8 cellular contexts compared by ENCODE assay signal in the genomic region with DNA sequence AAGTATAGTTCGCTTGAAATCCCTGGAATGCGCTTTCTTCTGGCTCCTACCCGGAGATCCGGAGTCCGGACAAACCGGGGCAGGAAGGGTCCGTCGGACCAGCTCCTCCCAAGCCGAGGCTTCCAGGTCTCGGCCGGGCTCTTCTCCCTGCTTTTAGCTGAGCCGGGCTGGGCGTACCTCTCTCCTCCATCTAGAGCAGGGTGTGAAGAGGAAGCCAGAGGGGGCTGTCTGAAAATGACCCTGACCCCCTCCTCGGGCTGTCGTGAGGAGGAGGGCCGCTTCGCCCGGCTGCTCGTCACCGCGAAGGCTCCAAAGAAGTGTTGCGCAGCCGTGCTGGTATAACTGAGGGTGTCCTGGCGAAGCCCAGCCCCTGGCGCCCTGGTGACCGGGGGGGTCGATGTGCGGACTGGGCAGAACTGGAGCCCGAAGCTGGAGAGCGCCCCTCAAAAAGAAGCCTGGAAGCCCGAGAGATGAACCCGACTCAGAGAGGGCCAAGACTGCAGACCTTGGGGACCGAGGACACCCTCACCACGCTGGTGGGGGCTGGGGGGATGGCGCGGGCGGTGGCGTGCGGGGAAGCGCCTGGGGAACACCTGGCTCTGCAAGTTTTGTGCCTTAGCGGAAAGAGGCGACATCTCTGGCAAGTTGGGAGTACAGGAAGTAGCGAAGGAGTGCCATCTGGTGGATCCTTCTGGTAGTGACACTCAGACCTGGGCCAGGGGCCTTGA. TPM values are rescaled to one million over a fixed set of nuclear protein-coding genes. Genes with fewer than 3 reads are reported as not detected.
DNase-seq lines count a peak whose midpoint lies in the region; ATAC-seq and TF ChIP-seq lines count a peak whose summit lies in the region.

No MANE protein-coding gene starts in this region.

- peaks cover 37 to 79% of the 10 kb centered on the region in 2 experiments for H3K4me1 ChIP-seq in HCT116 (ENCODE audit: control insufficient read depth in 1 of 2, insufficient read depth in 2 of 2, low read length in 2 of 2)

- no peak for TF ChIP-seq RAD21 in HCT116 (IDR thresholded peaks at IDR 0.05; ENCODE audit: low read depth)

- CTCF ChIA-PET in HCT116 (lab: Charles Lee) = interaction anchor here (0.6 to 8.3 kb wide), 11 partner anchors 9 to 146 kb away, joined by 3 to 91 read pairs (median 12); a partner anchor contains a TSS

- ATAC-seq in HCT116 (peak; percentile 39), left colon (peak; percentile 30), GM21825 (IDR thresholded peaks at IDR 0.05; ENCODE audit: unreplicated experiment) (no peak)

- peak overlapping the region; percentile 33 for H2AFZ ChIP-seq in HCT116 (ENCODE audit: low read depth, low read length, poor library complexity, severe bottlenecking)

- H3K27ac ChIP-seq in HCT116 (ENCODE audit: low read depth, low read length) = peak overlapping the region; percentile 93

- no peak for TF ChIP-seq POLR2A in HCT116 (IDR thresholded peaks at IDR 0.05; ENCODE audit: borderline replicate concordance, extremely low read depth, insufficient read depth, insufficient read length)

- no TSS peak for BruUV-seq in HCT116 (replicated peaks; lab: Mats Ljungman, UMichigan)

- intact Hi-C loops in HCT116 (cut with micrococcal nuclease) = loop anchor here (1.0 to 10.0 kb wide), 3 partner anchors 7 to 507 kb away; no protein-coding TSS in a partner anchor
- intact Hi-C loops in left colon (cut with DNase I, micrococcal nuclease) = no loop called here

- RAD21 ChIA-PET in HCT116 (lab: Charles Lee; ENCODE audit: low non-redundant PET in 1 of 2, low total read pairs in 2 of 2, uncharacterized antibody in 2 of 2, unreplicated experiment in 2 of 2) = interaction anchor here (0.6 to 2.1 kb wide), 9 partner anchors 16 to 75 kb away, joined by 3 to 8 read pairs (median 6); no protein-coding TSS in a partner anchor

- H3K9ac ChIP-seq in HCT116 (ENCODE audit: low read length) = peak overlapping the region; percentile 79

- POLR2A ChIA-PET in HCT116 (lab: Charles Lee) = interaction anchor here (1.1 to 1.4 kb wide), 4 partner anchors 9 to 74 kb away, joined by 3 to 9 read pairs (median 3); no protein-coding TSS in a partner anchor

- TF ChIP-seq CTCF in HCT116 (IDR thresholded peaks at IDR 0.05 in 2 of 3, conservative IDR thresholded peaks at IDR 0.05 in 1 of 3; ENCODE audit: borderline replicate concordance in 1 of 3, insufficient read depth in 1 of 3, low read depth in 2 of 3, low read length in 2 of 3) (peak in 2 of 3 experiments; percentile 89 to 94; a peak in 4 of 6 replicates), choroid plexus epithelial cell (conservative IDR thresholded peaks at IDR 0.05; ENCODE audit: low read depth, low read length) (peak; percentile 92)

- DNase-seq in DMS 273 (lab: John Stamatoyannopoulos, UW; ENCODE audit: unreplicated experiment) (peak; percentile 88), HCT116 (ENCODE audit: low read depth, low spot score) (peak; percentile 91), NCI-H2196 (lab: John Stamatoyannopoulos, UW; ENCODE audit: unreplicated experiment) (peak; percentile 72), choroid plexus epithelial cell (ENCODE audit: low read depth) (peak; percentile 87), left colon (peak; percentile 75 to 85)
- DNase-seq in activated CD4-positive, CD25-positive, alpha-beta regulatory T cell treated with anti-CD3 and anti-CD28 coated beads, Interleukin-2, amount 50 U/mL, for 72 hours = peak; percentile 81
- DNase-seq in stimulated activated CD4-positive, alpha-beta T cell treated with anti-CD3 and anti-CD28 coated beads, Interleukin-1b, Interleukin-23, amount 100 ng/mL, for 24 hours (ENCODE audit: low read depth in 4 of 4, low spot score in 1 of 4) = peak; percentile 54 to 69 (median 64)

- no peaks in the 10 kb centered on the region for H3K9me2 ChIP-seq in HCT116 (ENCODE audit: insufficient read depth)

- H3K27me3 ChIP-seq in HCT116 (ENCODE audit: insufficient read depth, low read length) = no peaks in the 10 kb centered on the region

- peak overlapping the region; percentile 66 to 71 for H3K4me3 ChIP-seq in HCT116 (replicated peaks in 1 of 2; ENCODE audit: low read depth in 1 of 2, low read length in 2 of 2)
- peak overlapping the region; percentile 62 for H3K4me3 ChIP-seq in choroid plexus epithelial cell (ENCODE audit: low read depth, low read length)

- H3K4me2 ChIP-seq in HCT116 (ENCODE audit: low read length) = peak overlapping the region; percentile 96

- no peaks in the 10 kb centered on the region for H3K36me3 ChIP-seq in HCT116 (ENCODE audit: control insufficient read depth in 1 of 2, insufficient read depth in 2 of 2, low read length in 2 of 2)

- no peaks in the 10 kb centered on the region for H4K20me1 ChIP-seq in HCT116 (ENCODE audit: insufficient read depth)

- H3K9me3 ChIP-seq in HCT116 (ENCODE audit: control insufficient read depth in 1 of 2, insufficient read depth in 1 of 2, low read depth in 1 of 2, low read length in 2 of 2) = no peaks in the 10 kb centered on the region

- H3K79me2 ChIP-seq in HCT116 (ENCODE audit: insufficient read depth, low read length) = no peaks in the 10 kb centered on the region

TF ChIP-seq in HCT116, 20 proteins besides CTCF, POLR2A, EP300 and RAD21:
- TF ChIP-seq, protein P1, sequence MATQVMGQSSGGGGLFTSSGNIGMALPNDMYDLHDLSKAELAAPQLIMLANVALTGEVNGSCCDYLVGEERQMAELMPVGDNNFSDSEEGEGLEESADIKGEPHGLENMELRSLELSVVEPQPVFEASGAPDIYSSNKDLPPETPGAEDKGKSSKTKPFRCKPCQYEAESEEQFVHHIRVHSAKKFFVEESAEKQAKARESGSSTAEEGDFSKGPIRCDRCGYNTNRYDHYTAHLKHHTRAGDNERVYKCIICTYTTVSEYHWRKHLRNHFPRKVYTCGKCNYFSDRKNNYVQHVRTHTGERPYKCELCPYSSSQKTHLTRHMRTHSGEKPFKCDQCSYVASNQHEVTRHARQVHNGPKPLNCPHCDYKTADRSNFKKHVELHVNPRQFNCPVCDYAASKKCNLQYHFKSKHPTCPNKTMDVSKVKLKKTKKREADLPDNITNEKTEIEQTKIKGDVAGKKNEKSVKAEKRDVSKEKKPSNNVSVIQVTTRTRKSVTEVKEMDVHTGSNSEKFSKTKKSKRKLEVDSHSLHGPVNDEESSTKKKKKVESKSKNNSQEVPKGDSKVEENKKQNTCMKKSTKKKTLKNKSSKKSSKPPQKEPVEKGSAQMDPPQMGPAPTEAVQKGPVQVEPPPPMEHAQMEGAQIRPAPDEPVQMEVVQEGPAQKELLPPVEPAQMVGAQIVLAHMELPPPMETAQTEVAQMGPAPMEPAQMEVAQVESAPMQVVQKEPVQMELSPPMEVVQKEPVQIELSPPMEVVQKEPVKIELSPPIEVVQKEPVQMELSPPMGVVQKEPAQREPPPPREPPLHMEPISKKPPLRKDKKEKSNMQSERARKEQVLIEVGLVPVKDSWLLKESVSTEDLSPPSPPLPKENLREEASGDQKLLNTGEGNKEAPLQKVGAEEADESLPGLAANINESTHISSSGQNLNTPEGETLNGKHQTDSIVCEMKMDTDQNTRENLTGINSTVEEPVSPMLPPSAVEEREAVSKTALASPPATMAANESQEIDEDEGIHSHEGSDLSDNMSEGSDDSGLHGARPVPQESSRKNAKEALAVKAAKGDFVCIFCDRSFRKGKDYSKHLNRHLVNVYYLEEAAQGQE (IDR thresholded peaks at IDR 0.05; ENCODE audit: low read depth) = no peak
- TF ChIP-seq SIN3A (IDR thresholded peaks at IDR 0.05; ENCODE audit: low read depth) = no peak
- TF ChIP-seq YY1 (IDR thresholded peaks at IDR 0.05; ENCODE audit: extremely low read depth, insufficient replicate concordance, low read depth, low read length) = peak; percentile 34
- TF ChIP-seq JUND (IDR thresholded peaks at IDR 0.05) = no peak
- TF ChIP-seq, protein P2, sequence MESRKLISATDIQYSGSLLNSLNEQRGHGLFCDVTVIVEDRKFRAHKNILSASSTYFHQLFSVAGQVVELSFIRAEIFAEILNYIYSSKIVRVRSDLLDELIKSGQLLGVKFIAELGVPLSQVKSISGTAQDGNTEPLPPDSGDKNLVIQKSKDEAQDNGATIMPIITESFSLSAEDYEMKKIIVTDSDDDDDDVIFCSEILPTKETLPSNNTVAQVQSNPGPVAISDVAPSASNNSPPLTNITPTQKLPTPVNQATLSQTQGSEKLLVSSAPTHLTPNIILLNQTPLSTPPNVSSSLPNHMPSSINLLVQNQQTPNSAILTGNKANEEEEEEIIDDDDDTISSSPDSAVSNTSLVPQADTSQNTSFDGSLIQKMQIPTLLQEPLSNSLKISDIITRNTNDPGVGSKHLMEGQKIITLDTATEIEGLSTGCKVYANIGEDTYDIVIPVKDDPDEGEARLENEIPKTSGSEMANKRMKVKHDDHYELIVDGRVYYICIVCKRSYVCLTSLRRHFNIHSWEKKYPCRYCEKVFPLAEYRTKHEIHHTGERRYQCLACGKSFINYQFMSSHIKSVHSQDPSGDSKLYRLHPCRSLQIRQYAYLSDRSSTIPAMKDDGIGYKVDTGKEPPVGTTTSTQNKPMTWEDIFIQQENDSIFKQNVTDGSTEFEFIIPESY (IDR thresholded peaks at IDR 0.05; ENCODE audit: extremely low read depth, insufficient replicate concordance, low read length) = peak; percentile 73
- peak; percentile 64; the same call in 1 of the 2 replicates for TF ChIP-seq POLR2AphosphoS5 (IDR thresholded peaks at IDR 0.05; ENCODE audit: low read depth, low read length)
- TF ChIP-seq, protein P3, sequence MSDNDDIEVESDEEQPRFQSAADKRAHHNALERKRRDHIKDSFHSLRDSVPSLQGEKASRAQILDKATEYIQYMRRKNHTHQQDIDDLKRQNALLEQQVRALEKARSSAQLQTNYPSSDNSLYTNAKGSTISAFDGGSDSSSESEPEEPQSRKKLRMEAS (IDR thresholded peaks at IDR 0.05) = no peak
- TF ChIP-seq EZH2 (IDR thresholded peaks at IDR 0.05) = no peak
- TF ChIP-seq TCF7L2 (IDR thresholded peaks at IDR 0.05; ENCODE audit: borderline replicate concordance, extremely low read depth, insufficient read depth, insufficient read length) = no peak

RNA-seq across cellular contexts. Expression of a gene that starts 5.7 kb away (rescaled TPM):
- total RNA-seq in HCT116 (2021; ENCODE audit: unreplicated experiment) = 16.0 TPM
- polyA plus RNA-seq in HCT116 (2012) = 8.1 and 9.4 TPM in 2 replicates
- 10 to 100 TPM; 17.7 to 21.0 TPM for total RNA-seq in left colon

RNA-seq across cellular contexts. Expression of a gene that starts 36.5 kb away (rescaled TPM):
- total RNA-seq in HCT116 (2021; ENCODE audit: unreplicated experiment) (52.5 TPM), left colon (10 to 100 TPM; 14.7 to 22.0 TPM)
- polyA plus RNA-seq in HCT116 (2012) = 54.6 and 59.3 TPM in 2 replicates

RNA-seq across cellular contexts. Expression of a gene that starts 36.6 kb away (rescaled TPM):
- total RNA-seq in HCT116 (2021; ENCODE audit: unreplicated experiment) = 6.1 TPM
- polyA plus RNA-seq in HCT116 (2012) = 4.8 and 6.1 TPM in 2 replicates
- total RNA-seq in left colon = under 1 TPM; 0.21 to 0.78 TPM
